In the genomic region with DNA sequence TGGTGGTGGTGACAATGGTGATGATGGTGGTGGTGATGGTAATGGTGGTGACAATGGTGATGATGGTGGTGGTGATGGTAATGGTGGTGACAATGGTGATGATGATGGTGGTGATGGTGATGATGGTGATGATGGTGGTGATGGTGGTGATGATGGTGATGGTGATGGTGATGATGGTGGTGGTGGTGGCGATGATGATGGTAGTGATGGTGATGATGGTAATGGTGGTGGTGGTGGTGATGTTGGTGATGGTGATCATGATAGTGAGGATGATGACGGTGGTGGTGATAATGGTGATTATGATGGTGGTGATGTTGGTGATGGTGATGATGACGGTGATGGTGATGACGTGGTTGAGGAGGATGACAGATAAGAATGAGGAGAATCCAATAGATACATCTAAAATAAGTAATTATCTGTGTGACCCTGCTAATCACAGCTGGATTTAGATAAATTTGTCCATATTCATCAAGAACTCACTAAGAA, we compare ENCODE assay signal across 23 cellular contexts.
DNase-seq lines count a peak whose midpoint lies in the region; ATAC-seq, FAIRE-seq and TF ChIP-seq lines count a peak whose summit lies in the region.
"Had no signal": no experiment of that assay in that cellular context is flagged by ENCODE, and none has a peak within 500 bp of the region (broad histone marks: within the 10 kb centered on the region; RNA-seq: fewer than 3 reads in every experiment).

No MANE protein-coding gene starts in this region.

- no peak overlapping the region for H2BK5ac ChIP-seq in H1 (ENCODE audit: low read depth, low read length)

- H3K56ac ChIP-seq in H1 (replicated peaks; ENCODE audit: insufficient read length, low read depth, low read length), result peak overlapping the region; percentile 42

- H3K36me3 ChIP-seq in HEK293 (ENCODE audit: control insufficient read depth in 2 of 2, insufficient read depth in 1 of 2, low read length in 2 of 2) (no peaks in the 10 kb centered on the region), H1 (ENCODE audit: control insufficient read depth in 2 of 4, insufficient read depth in 4 of 4, low read length in 3 of 4) (no peaks in the 10 kb centered on the region)
- H3K36me3 ChIP-seq: BE2C; BLaER1 treated with 17β-estradiol and CSF1 and Interleukin-3, amounts not matched to agents 10 nM and 100 nM had no signal

- ATAC-seq in HG03135 (IDR thresholded peaks at IDR 0.05; ENCODE audit: unreplicated experiment), result no peak
- ATAC-seq: A549 had no signal

- peak; percentile 91 for FAIRE-seq in GM12891 (lab: Jason Lieb, UNC)
- FAIRE-seq in H1 (lab: Jason Lieb, UNC), result no peak
- FAIRE-seq: D721Med had no signal

- no peak overlapping the region for H2BK20ac ChIP-seq in H1 (ENCODE audit: low read length)

- no peak for TF ChIP-seq EP300 in H1 (IDR thresholded peaks at IDR 0.05; ENCODE audit: borderline replicate concordance in 1 of 2, low read depth in 2 of 2, low read length in 2 of 2)

- H3K9me3 ChIP-seq in HEK293 (ENCODE audit: control insufficient read depth, insufficient read depth, low read depth, low read length) (no peaks in the 10 kb centered on the region), H1 (ENCODE audit: insufficient read depth in 2 of 2, low read depth in 1 of 2, low read length in 1 of 2) (peaks cover 0 to 7% of the 10 kb centered on the region in 2 experiments; a peak in 2 of 4 replicates)
- H3K9me3 ChIP-seq: A549, BE2C had no signal

- 88 to 100% methylated on average over 2 to 4 of the region's 4 CpGs for WGBS in H1 (ENCODE audit: extremely low coverage in 1 of 2, insufficient coverage in 1 of 2, insufficient read length in 1 of 2, insufficient replicate concordance in 2 of 2, low coverage in 1 of 2, low lambda C conversion rate in 2 of 2, missing lambda C conversion rate in 1 of 2), 2 experiments

- no peak overlapping the region for H4K8ac ChIP-seq in H1 (ENCODE audit: extremely low read depth, insufficient read depth, low read length)

- H3K23me2 ChIP-seq in H1 (ENCODE audit: low read depth, low read length), result peaks cover 12% of the 10 kb centered on the region; the same call in 1 of the 2 replicates

- no peak overlapping the region for H4K5ac ChIP-seq in H1 (ENCODE audit: insufficient read length, low read depth, low read length)

- TF ChIP-seq POLR2A in GM12891 (IDR thresholded peaks at IDR 0.05; ENCODE audit: low read depth, low read length), result no peak
- no peak for TF ChIP-seq POLR2A in H1 (IDR thresholded peaks at IDR 0.05; ENCODE audit: control extremely low read depth in 1 of 2, low read depth in 2 of 2, low read length in 2 of 2)

- no peaks in the 10 kb centered on the region for H3K79me1 ChIP-seq in H1 (ENCODE audit: low read depth, low read length)

- peaks cover 0 to 8% of the 10 kb centered on the region in 2 experiments for H4K20me1 ChIP-seq in H1 (replicated peaks in 1 of 2; ENCODE audit: control insufficient read depth in 1 of 2, insufficient read depth in 2 of 2, low read length in 2 of 2)
- H4K20me1 ChIP-seq: BLaER1 treated with 17β-estradiol and CSF1 and Interleukin-3, amounts not matched to agents 10 nM and 100 nM had no signal

- H3K9ac ChIP-seq in H1 (replicated peaks in 1 of 4; ENCODE audit: extremely low read depth in 1 of 4, low read depth in 3 of 4, low read length in 3 of 4), result no peak overlapping the region
- H3K9ac ChIP-seq: BLaER1 treated with 17β-estradiol and CSF1 and Interleukin-3, amounts not matched to agents 10 nM and 100 nM had no signal

- H3K18ac ChIP-seq in H1 (ENCODE audit: extremely low read depth, low read length), result no peak overlapping the region

- TF ChIP-seq RAD21 in H1 (IDR thresholded peaks at IDR 0.05 in 1 of 2, conservative IDR thresholded peaks at IDR 0.05 in 1 of 2; ENCODE audit: low read depth in 2 of 2, low read length in 2 of 2), result no peak

- H2BK120ac ChIP-seq in H1 (replicated peaks; ENCODE audit: low read depth, low read length), result no peak overlapping the region

- H2AK5ac ChIP-seq in H1 (ENCODE audit: low read depth, low read length), result no peak overlapping the region

- no peak overlapping the region for H2BK15ac ChIP-seq in H1 (ENCODE audit: low read length)

- no peak overlapping the region for H4K91ac ChIP-seq in H1 (replicated peaks; ENCODE audit: insufficient read length, low read length)

- H3K4ac ChIP-seq in H1 (replicated peaks; ENCODE audit: insufficient read length, low read depth, low read length), result no peak overlapping the region

- no peak overlapping the region for H3K23ac ChIP-seq in H1 (ENCODE audit: insufficient read length)

- no peak for TF ChIP-seq CTCF in HEK293 (tag by site-specific recombination; IDR thresholded peaks at IDR 0.05)
- no peak for TF ChIP-seq CTCF in H1 (IDR thresholded peaks at IDR 0.05; ENCODE audit: control extremely low read depth in 1 of 3, insufficient read depth in 1 of 3, low read depth in 1 of 3, low read length in 3 of 3)

- H2AFZ ChIP-seq in H1 (ENCODE audit: low read length), result no peak overlapping the region

- H3K14ac ChIP-seq in H1 (ENCODE audit: insufficient read length), result no peak overlapping the region

- no peak overlapping the region for H3K4me2 ChIP-seq in H1 (ENCODE audit: insufficient read depth in 1 of 2, low read depth in 2 of 2, low read length in 2 of 2)
- H3K4me2 ChIP-seq: A549; BLaER1 treated with 17β-estradiol and CSF1 and Interleukin-3, amounts not matched to agents 10 nM and 100 nM had no signal

- H3K27ac ChIP-seq in HEK293 (ENCODE audit: extremely low read depth, low read depth, low read length) (no peak overlapping the region), H1 (ENCODE audit: low read depth, low read length) (no peak overlapping the region)
- H3K27ac ChIP-seq: A549; BLaER1 treated with 17β-estradiol and CSF1 and Interleukin-3, amounts not matched to agents 10 nM and 100 nM had no signal

- no peaks in the 10 kb centered on the region; a peak in 1 of 7 replicates for H3K27me3 ChIP-seq in H1 (replicated peaks in 1 of 4; ENCODE audit: control insufficient read depth in 3 of 4, extremely low read depth in 1 of 4, insufficient read depth in 3 of 4, low read length in 3 of 4)
- H3K27me3 ChIP-seq: BE2C had no signal

- CTCF ChIA-PET in HEK293 (lab: Yijun Ruan, JAX) (no interaction called here), H1 (lab: Charles Lee; ENCODE audit: partially characterized antibody) (no interaction called here)

- no peaks in the 10 kb centered on the region for H3K79me2 ChIP-seq in H1 (ENCODE audit: control insufficient read depth in 1 of 2, insufficient read depth in 2 of 2, low read length in 2 of 2)

- no peak overlapping the region for H2BK12ac ChIP-seq in H1 (ENCODE audit: low read depth, low read length)

- POLR2A ChIA-PET in HEK293 (lab: Yijun Ruan, JAX) (no interaction called here), H1 (lab: Charles Lee; ENCODE audit: partially characterized antibody) (no interaction called here)

- H3K4me3 ChIP-seq in HEK293 (ENCODE audit: low read depth, low read length) (no peak overlapping the region), H1 (ENCODE audit: extremely low read depth in 1 of 4, insufficient read depth in 2 of 4, low read depth in 3 of 4, low read length in 4 of 4) (no peak overlapping the region)
- H3K4me3 ChIP-seq: A549; BLaER1 treated with 17β-estradiol and CSF1 and Interleukin-3, amounts not matched to agents 10 nM and 100 nM had no signal

- peaks cover 2% of the 10 kb centered on the region; the same call in 1 of the 2 replicates for H3K4me1 ChIP-seq in HEK293 (ENCODE audit: control insufficient read depth, insufficient read depth, low read length)
- H3K4me1 ChIP-seq in H1 (replicated peaks in 1 of 4; ENCODE audit: control insufficient read depth in 3 of 4, insufficient read depth in 4 of 4, low read length in 3 of 4), result no peaks in the 10 kb centered on the region; a peak in 1 of 7 replicates
- H3K4me1 ChIP-seq: A549; BE2C; BLaER1 treated with 17β-estradiol and CSF1 and Interleukin-3, amounts not matched to agents 10 nM and 100 nM had no signal

- DNase-seq in GM12891 (ENCODE audit: insufficient read length, low spot score), result no peak
- no peak for DNase-seq in H1 (ENCODE audit: low read depth in 1 of 2, low spot score in 2 of 2)
- DNase-seq in islet precursor cell, result peak; percentile 22
- no peak for DNase-seq in SKM-1 treated with dmso at 0.1 percent for 144 hours (lab: John Stamatoyannopoulos, UW; ENCODE audit: unreplicated experiment)
- DNase-seq in NCI-H510A treated with DMSO at 0.1 percent for 48 hours (lab: John Stamatoyannopoulos, UW), result no peak
- DNase-seq: 8988T; ACHN; AML-193; BE2C; CD4-positive, alpha-beta T cell; CD8-positive, alpha-beta memory T cell; DMS 273 treated with DMSO at 0.1 percent for 48 hours; DMS53; DMS79 treated with DMSO at 0.1 percent for 48 hours; GF-D8; GOT3; H7; HCEC 1CT had no signal

TF ChIP-seq in GM12891, 5 proteins besides CTCF, POLR2A, EP300 and RAD21:
- TF ChIP-seq POU2F2 (IDR thresholded peaks at IDR 0.05; ENCODE audit: low read depth, low read length) (no peak), SPI1 (IDR thresholded peaks at IDR 0.05; ENCODE audit: low read depth, low read length) (no peak), PAX5 (IDR thresholded peaks at IDR 0.05; ENCODE audit: insufficient read depth, low read length, severe bottlenecking) (no peak), POLR2AphosphoS5 (IDR thresholded peaks at IDR 0.05; ENCODE audit: low read depth, low read length) (no peak), TAF1 (IDR thresholded peaks at IDR 0.05; ENCODE audit: low read depth, low read length) (no peak)
TF ChIP-seq in GM12891: peak in this region for 0.

TF ChIP-seq in HEK293, 187 proteins besides CTCF, POLR2A, EP300 and RAD21 (continues in another document):
- TF ChIP-seq ZNF311 (tag by site-specific recombination; IDR thresholded peaks at IDR 0.05; ENCODE audit: borderline replicate concordance) (0 out of 2 replicates have a peak, but pooled peaks have one; percentile 13), ZNF138 (tag by site-specific recombination; IDR thresholded peaks at IDR 0.05; ENCODE audit: borderline replicate concordance) (no peak), ZNF239 (tag by site-specific recombination; IDR thresholded peaks at IDR 0.05) (0 out of 2 replicates have a peak, but pooled peaks have one; percentile 40), ZNF184 (tag by site-specific recombination; IDR thresholded peaks at IDR 0.05) (no peak), ZNF140 (tag by site-specific recombination; IDR thresholded peaks at IDR 0.05) (peak; percentile 19; the same call in 1 of the 2 replicates)

TF ChIP-seq in H1, 55 proteins besides CTCF, POLR2A, EP300 and RAD21 (continues in another document):
- no peak for TF ChIP-seq CTBP2 (IDR thresholded peaks at IDR 0.05; ENCODE audit: borderline replicate concordance, insufficient read depth, insufficient read length, low read length)
- TF ChIP-seq RFX5 (IDR thresholded peaks at IDR 0.05; ENCODE audit: borderline replicate concordance, low read depth, low read length), result no peak
- TF ChIP-seq BACH1 (IDR thresholded peaks at IDR 0.05; ENCODE audit: low read length), result no peak
- TF ChIP-seq SP4 (IDR thresholded peaks at IDR 0.05; ENCODE audit: low read length), result no peak
- TF ChIP-seq SP1 (IDR thresholded peaks at IDR 0.05; ENCODE audit: low read depth, low read length), result no peak
- TF ChIP-seq NRF1 (IDR thresholded peaks at IDR 0.05; ENCODE audit: low read depth, low read length), result no peak
- no peak for TF ChIP-seq FOSL1 (IDR thresholded peaks at IDR 0.05; ENCODE audit: insufficient read depth, low read depth, low read length)
- TF ChIP-seq PHF8 (conservative IDR thresholded peaks at IDR 0.05; ENCODE audit: low read depth, low read length), result no peak
